ENCODE assay signal across 10 cellular contexts in genomic region chr14:91414475-91415342, GRCh38. TPM values are rescaled to one million over a fixed set of nuclear protein-coding genes. Genes with fewer than 3 reads are reported as not detected.
DNase-seq lines count a peak whose midpoint lies in the region; ATAC-seq and TF ChIP-seq lines count a peak whose summit lies in the region.
"Had no signal": no experiment of that assay in that cellular context is flagged by ENCODE, and none has a peak within 500 bp of the region (broad histone marks: within the 10 kb centered on the region; RNA-seq: fewer than 3 reads in every experiment).

No MANE protein-coding gene starts in this region.

- peak overlapping the region; percentile 98 for H3K4me3 Mint-ChIP-seq in activated naive CD4-positive, alpha-beta T cell treated with anti-CD3 and anti-CD28 coated beads for 36 hours
- peak overlapping the region; percentile 97 for H3K4me3 Mint-ChIP-seq in activated naive CD8-positive, alpha-beta T cell

- no peak overlapping the region for H4K8ac ChIP-seq in mesendoderm (ENCODE audit: low read depth, low read length)

- H3K56ac ChIP-seq in mesendoderm (ENCODE audit: low read length) = peak overlapping the region; percentile 31

- no peaks in the 10 kb centered on the region for H3K27me3 ChIP-seq in mesendoderm (ENCODE audit: insufficient read depth, low read length, poor library complexity)
- no peaks in the 10 kb centered on the region for H3K27me3 ChIP-seq in upper lobe of right lung

- no peaks in the 10 kb centered on the region for H3K9me3 Mint-ChIP-seq in activated naive CD4-positive, alpha-beta T cell treated with anti-CD3 and anti-CD28 coated beads for 36 hours
- H3K9me3 Mint-ChIP-seq in activated naive CD8-positive, alpha-beta T cell (ENCODE audit: low read depth) = no peaks in the 10 kb centered on the region

- no peaks in the 10 kb centered on the region for H3K36me3 ChIP-seq in mesendoderm (ENCODE audit: control insufficient read depth, insufficient read depth, low read length)
- H3K36me3 ChIP-seq in upper lobe of right lung = no peaks in the 10 kb centered on the region

- intact Hi-C loops in activated naive CD4-positive, alpha-beta T cell treated with anti-CD3 and anti-CD28 coated beads for 36 hours (cut with micrococcal nuclease) = loop anchor here (5.0 to 10.0 kb wide), 3 partner anchors 158 to 1460 kb away; partner anchors contain the start of genes EFCAB11 and TDP1
- intact Hi-C loops in upper lobe of right lung (cut with DNase I) = loop anchor here (5.0 kb wide), 1 partner anchor 92 kb away; no protein-coding TSS in a partner anchor

- H3K4me1 ChIP-seq in mesendoderm (ENCODE audit: control insufficient read depth, low read depth, low read length) (peaks cover 14% of the 10 kb centered on the region), upper lobe of right lung (peaks cover 21% of the 10 kb centered on the region)

- no peak for ATAC-seq in upper lobe of right lung
- no peak for ATAC-seq in HG02981 (IDR thresholded peaks at IDR 0.05; ENCODE audit: unreplicated experiment)

- H2BK5ac ChIP-seq in mesendoderm (ENCODE audit: low read length) = no peak overlapping the region

- H3K4me3 ChIP-seq in mesendoderm (ENCODE audit: low read length) (no peak overlapping the region), upper lobe of right lung (peak overlapping the region; percentile 80)

- H3K4me2 ChIP-seq in mesendoderm (ENCODE audit: low read length) = no peak overlapping the region

- H3K9me3 ChIP-seq in upper lobe of right lung = no peaks in the 10 kb centered on the region

- CTCF ChIA-PET in activated naive CD4-positive, alpha-beta T cell treated with anti-CD3 and anti-CD28 coated beads for 36 hours (lab: Charles Lee) = interaction anchor here (1.1 to 9.5 kb wide), 8 partner anchors 10 to 92 kb away, joined by 3 to 99 read pairs (median 6); no protein-coding TSS in a partner anchor

- no peak for TF ChIP-seq CTCF in upper lobe of right lung (IDR thresholded peaks at IDR 0.05)

- H2BK15ac ChIP-seq in mesendoderm (replicated peaks; ENCODE audit: low read depth) = no peak overlapping the region

- H3K4ac ChIP-seq in mesendoderm (ENCODE audit: low read depth, low read length) = no peak overlapping the region

- no peaks in the 10 kb centered on the region for H3K27me3 Mint-ChIP-seq in activated naive CD4-positive, alpha-beta T cell treated with anti-CD3 and anti-CD28 coated beads for 36 hours (ENCODE audit: low read depth)
- no peaks in the 10 kb centered on the region for H3K27me3 Mint-ChIP-seq in activated naive CD8-positive, alpha-beta T cell

- H3K36me3 Mint-ChIP-seq in activated naive CD4-positive, alpha-beta T cell treated with anti-CD3 and anti-CD28 coated beads for 36 hours (ENCODE audit: low read depth) = peaks cover 35% of the 10 kb centered on the region
- peaks cover 22% of the 10 kb centered on the region for H3K36me3 Mint-ChIP-seq in activated naive CD8-positive, alpha-beta T cell

- H3K18ac ChIP-seq in mesendoderm (ENCODE audit: low read length) = no peak overlapping the region

- H3K4me1 Mint-ChIP-seq in activated naive CD4-positive, alpha-beta T cell treated with anti-CD3 and anti-CD28 coated beads for 36 hours (ENCODE audit: low read depth) = peaks cover 67% of the 10 kb centered on the region
- peaks cover 74% of the 10 kb centered on the region for H3K4me1 Mint-ChIP-seq in activated naive CD8-positive, alpha-beta T cell (ENCODE audit: low read depth)

- no peak overlapping the region for H3K9ac ChIP-seq in mesendoderm (ENCODE audit: low read length)

- no peak overlapping the region for H2BK120ac ChIP-seq in mesendoderm (ENCODE audit: low read depth, low read length)

- peaks cover 13% of the 10 kb centered on the region for H3K79me1 ChIP-seq in mesendoderm (ENCODE audit: low read length)

- H3K79me2 ChIP-seq in mesendoderm (ENCODE audit: control insufficient read depth, insufficient read depth, low read length) = peaks cover 45% of the 10 kb centered on the region

- no peak overlapping the region for H3K23ac ChIP-seq in mesendoderm (ENCODE audit: low read length)

- no peak for DNase-seq in activated naive CD4-positive, alpha-beta T cell treated with anti-CD3 and anti-CD28 coated beads for 36 hours
- DNase-seq in activated naive CD4-positive, alpha-beta T cell (lab: John Stamatoyannopoulos, UW) = no peak
- DNase-seq in mesendoderm (peak; percentile 70), upper lobe of right lung (no peak), SIG-M5 (lab: John Stamatoyannopoulos, UW) (no peak), dermis blood vessel endothelial cell (no peak)
- DNase-seq: activated gamma-delta T cell, NCI-H2029 had no signal

- no peak overlapping the region for H3K27ac ChIP-seq in mesendoderm (ENCODE audit: low read depth, low read length)
- peak overlapping the region; percentile 42 for H3K27ac ChIP-seq in upper lobe of right lung

- peak overlapping the region; percentile 100 for H3K27ac Mint-ChIP-seq in activated naive CD4-positive, alpha-beta T cell treated with anti-CD3 and anti-CD28 coated beads for 36 hours
- H3K27ac Mint-ChIP-seq in activated naive CD8-positive, alpha-beta T cell = peak overlapping the region; percentile 99

- WGBS in mesendoderm (ENCODE audit: extremely low coverage, insufficient coverage, low lambda C conversion rate) = no CpG with 5 or more reads among the region's 13 CpGs

- H2AK5ac ChIP-seq in mesendoderm (ENCODE audit: low read length) = no peak overlapping the region

- H4K5ac ChIP-seq in mesendoderm (ENCODE audit: low read length) = no peak overlapping the region

RNA-seq across cellular contexts. Expression of gene CCDC88C, which starts 2.9 kb away (rescaled TPM):
- total RNA-seq in activated naive CD4-positive, alpha-beta T cell treated with anti-CD3 and anti-CD28 coated beads for 36 hours = 10 to 100 TPM; 76.0 to 83.3 TPM
- polyA plus RNA-seq in mesendoderm (2013, experiment 1 of 2) = 19.8 TPM
- polyA plus RNA-seq in mesendoderm (2013, experiment 2 of 2) = 20.9 TPM
- total RNA-seq in upper lobe of right lung (34.1 TPM), dermis blood vessel endothelial cell (31.1 and 50.0 TPM in 2 replicates)
